In genomic region chr6:2770171-2770570, GRCh38 we compare ENCODE assay signal across 13 cellular contexts. TPM values are rescaled to one million over a fixed set of nuclear protein-coding genes. Genes with fewer than 3 reads are reported as not detected.
DNase-seq lines count a peak whose midpoint lies in the region; ATAC-seq and TF ChIP-seq lines count a peak whose summit lies in the region.
"Had no signal": no experiment of that assay in that cellular context is flagged by ENCODE, and none has a peak within 500 bp of the region (broad histone marks: within the 10 kb centered on the region; RNA-seq: fewer than 3 reads in every experiment).

No MANE protein-coding gene starts in this region.

- ATAC-seq in GM18519 (IDR thresholded peaks at IDR 0.05; ENCODE audit: low FRiP score, unreplicated experiment), result no peak
- ATAC-seq: Panc1 had no signal

- peak overlapping the region; percentile 48 to 53 for H3K4me3 Mint-ChIP-seq in CD14-positive monocyte
- peak overlapping the region in 3 of 4 donors; percentile 8 to 28 (median 17) for H3K4me3 Mint-ChIP-seq in IgD-negative memory B cell
- H3K4me3 Mint-ChIP-seq in immature natural killer cell, result peak overlapping the region in 1 of 5 donors; percentile 4
- H3K4me3 Mint-ChIP-seq: central memory CD8-positive, alpha-beta T cell had no signal

- H3K4me1 Mint-ChIP-seq in CD14-positive monocyte (peaks cover 43% of the 10 kb centered on the region), IgD-negative memory B cell (peaks cover 27 to 36% (median 35%) of the 10 kb centered on the region in 3 donors), immature natural killer cell (peaks cover 48 to 87% of the 10 kb centered on the region in 2 donors)

- no peaks in the 10 kb centered on the region for H3K9me3 Mint-ChIP-seq in CD14-positive monocyte
- H3K9me3 Mint-ChIP-seq in IgD-negative memory B cell, result no peaks in the 10 kb centered on the region
- H3K9me3 Mint-ChIP-seq in immature natural killer cell, result no peaks in the 10 kb centered on the region
- H3K9me3 Mint-ChIP-seq: CD4-positive, CD25-positive, alpha-beta regulatory T cell; central memory CD8-positive, alpha-beta T cell had no signal

- no peak for TF ChIP-seq CTCF in CD14-positive monocyte (IDR thresholded peaks at IDR 0.05)

- peak overlapping the region in 3 of 7 donors; percentile 20 to 75 (median 42) for H3K27ac Mint-ChIP-seq in CD14-positive monocyte
- no peak overlapping the region for H3K27ac Mint-ChIP-seq in IgD-negative memory B cell
- H3K27ac Mint-ChIP-seq in immature natural killer cell, result no peak overlapping the region

- no peak for DNase-seq in CD14-positive monocyte (ENCODE audit: low spot score)
- peak; percentile 27 for DNase-seq in effector CD8-positive, alpha-beta T cell (lab: John Stamatoyannopoulos, UW)
- peak; percentile 56 for DNase-seq in myocyte (ENCODE audit: low read depth)
- no peak for DNase-seq in RKO (ENCODE audit: low spot score)
- DNase-seq in immature natural killer cell, result no peak
- no peak for DNase-seq in central memory CD4-positive, alpha-beta T cell
- DNase-seq: CD4-positive, CD25-positive, alpha-beta regulatory T cell; small intestine; WERI-Rb-1 had no signal

- peaks cover 0 to 2% (median 0%) of the 10 kb centered on the region in 3 donors for H3K27me3 Mint-ChIP-seq in CD14-positive monocyte (ENCODE audit: low read depth in 3 of 3)
- H3K27me3 Mint-ChIP-seq in IgD-negative memory B cell, result no peaks in the 10 kb centered on the region
- H3K27me3 Mint-ChIP-seq in immature natural killer cell (ENCODE audit: low read depth in 3 of 3), result peaks cover under 1 to 8% (median 2%) of the 10 kb centered on the region in 3 donors
- H3K27me3 Mint-ChIP-seq: central memory CD8-positive, alpha-beta T cell had no signal

- intact Hi-C loops in CD14-positive monocyte (cut with micrococcal nuclease), result no loop called here

- H3K36me3 Mint-ChIP-seq in CD14-positive monocyte (peaks cover 48% of the 10 kb centered on the region in 2 donors), IgD-negative memory B cell (peaks cover 7% of the 10 kb centered on the region), immature natural killer cell (peaks cover 0 to 29% (median 4%) of the 10 kb centered on the region in 3 donors)

RNA-seq across cellular contexts. Expression of gene WRNIP1, which starts 5.0 kb away (rescaled TPM):
- 10 to 100 TPM; 17.5 to 17.8 TPM for polyA plus RNA-seq in CD14-positive monocyte
- 34.5 TPM for polyA plus RNA-seq in IgD-negative memory B cell
- 105 and 133 TPM in 2 replicates for total RNA-seq in myocyte
- polyA plus RNA-seq in myocyte (2012), result 51.2 TPM
- 10 to 100 TPM; 25.5 to 43.3 (median 26.4) TPM for polyA plus RNA-seq in immature natural killer cell

RNA-seq across cellular contexts. Expression of gene MYLK4, which starts 19.4 kb away (rescaled TPM):
- polyA plus RNA-seq in CD14-positive monocyte (under 1 TPM; 0.04 to 0.08 TPM), IgD-negative memory B cell (0.08 TPM), immature natural killer cell (under 1 TPM in 2 of 3 donors, not detected in 1; 0.09 to 0.17 TPM)
- total RNA-seq in myocyte, result 5.6 and 9.4 TPM in 2 replicates
- polyA plus RNA-seq in myocyte (2012), result 1.1 TPM

Comparison
In these comparisons a context has a peak if more than half of its experiments do, and no peak if none do; other contexts are left out.
1. DNase-seq: peak in effector CD8-positive, alpha-beta T cell (single experiment) and myocyte (single experiment); none in CD14-positive monocyte (single experiment), RKO (single experiment), immature natural killer cell (0 of 3) and central memory CD4-positive, alpha-beta T cell (single experiment).